1 cellular context compared by ENCODE assay signal in the genomic region with DNA sequence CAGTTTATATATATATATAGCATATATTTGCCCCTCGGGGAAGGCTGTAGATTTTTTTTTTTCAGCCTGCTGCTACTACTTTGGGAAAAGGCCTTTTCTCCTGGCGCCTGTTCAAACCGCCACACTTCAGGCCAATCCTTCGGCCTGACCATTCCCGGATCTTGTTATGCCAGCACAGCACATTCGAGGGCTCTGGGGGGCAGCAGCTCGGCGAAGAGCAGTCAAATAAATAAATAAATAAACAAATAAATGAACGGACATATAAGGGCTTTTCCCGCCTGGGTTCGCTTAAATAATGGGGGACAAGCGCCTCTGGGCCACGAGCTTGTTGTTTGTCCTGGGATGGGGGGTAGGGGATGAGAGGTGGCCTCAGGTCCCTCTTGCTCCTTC.
TF ChIP-seq lines count a peak whose summit lies in the region.

No MANE protein-coding gene starts in this region.

TF ChIP-seq in IMR-90, 13 proteins besides CTCF, POLR2A, EP300 and RAD21 (continued from another document):
- TF ChIP-seq FOS (IDR thresholded peaks at IDR 0.05; ENCODE audit: low read depth, low read length) (no peak), CEBPB (IDR thresholded peaks at IDR 0.05; ENCODE audit: low read depth, low read length) (no peak), RCOR1 (IDR thresholded peaks at IDR 0.05; ENCODE audit: insufficient replicate concordance, low read length) (no peak), BHLHE40 (IDR thresholded peaks at IDR 0.05; ENCODE audit: low read depth, low read length) (no peak)
- TF ChIP-seq, protein P1, sequence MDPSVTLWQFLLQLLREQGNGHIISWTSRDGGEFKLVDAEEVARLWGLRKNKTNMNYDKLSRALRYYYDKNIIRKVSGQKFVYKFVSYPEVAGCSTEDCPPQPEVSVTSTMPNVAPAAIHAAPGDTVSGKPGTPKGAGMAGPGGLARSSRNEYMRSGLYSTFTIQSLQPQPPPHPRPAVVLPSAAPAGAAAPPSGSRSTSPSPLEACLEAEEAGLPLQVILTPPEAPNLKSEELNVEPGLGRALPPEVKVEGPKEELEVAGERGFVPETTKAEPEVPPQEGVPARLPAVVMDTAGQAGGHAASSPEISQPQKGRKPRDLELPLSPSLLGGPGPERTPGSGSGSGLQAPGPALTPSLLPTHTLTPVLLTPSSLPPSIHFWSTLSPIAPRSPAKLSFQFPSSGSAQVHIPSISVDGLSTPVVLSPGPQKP (IDR thresholded peaks at IDR 0.05; ENCODE audit: borderline replicate concordance, low read depth, low read length) = no peak
- TF ChIP-seq, protein P2, sequence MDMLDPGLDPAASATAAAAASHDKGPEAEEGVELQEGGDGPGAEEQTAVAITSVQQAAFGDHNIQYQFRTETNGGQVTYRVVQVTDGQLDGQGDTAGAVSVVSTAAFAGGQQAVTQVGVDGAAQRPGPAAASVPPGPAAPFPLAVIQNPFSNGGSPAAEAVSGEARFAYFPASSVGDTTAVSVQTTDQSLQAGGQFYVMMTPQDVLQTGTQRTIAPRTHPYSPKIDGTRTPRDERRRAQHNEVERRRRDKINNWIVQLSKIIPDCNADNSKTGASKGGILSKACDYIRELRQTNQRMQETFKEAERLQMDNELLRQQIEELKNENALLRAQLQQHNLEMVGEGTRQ (IDR thresholded peaks at IDR 0.05; ENCODE audit: low read depth, low read length) = no peak
